In genomic region chr1:66503841-66504470, GRCh38 we compare ENCODE assay signal across 8 cellular contexts.
DNase-seq lines count a peak whose midpoint lies in the region; ATAC-seq and TF ChIP-seq lines count a peak whose summit lies in the region.

No MANE protein-coding gene starts in this region.

- no peak overlapping the region for H3K4me3 Mint-ChIP-seq in nephron progenitor cell

- peak; percentile 32 to 54 for DNase-seq in AML-193 (lab: John Stamatoyannopoulos, UW)
- peak; percentile 23 for DNase-seq in NCI-H187 treated with DMSO at 0.1 percent for 48 hours (lab: John Stamatoyannopoulos, UW)
- DNase-seq in UCSD-AML1 (lab: John Stamatoyannopoulos, UW; ENCODE audit: unreplicated experiment), result peak; percentile 31
- peak; percentile 64 for DNase-seq in fibroblast of gingiva (ENCODE audit: low read depth)
- DNase-seq in nephron progenitor cell, result peak; percentile 49
- DNase-seq in activated gamma-delta T cell (lab: John Stamatoyannopoulos, UW), result no peak

- no peaks in the 10 kb centered on the region for H3K9me3 Mint-ChIP-seq in nephron progenitor cell

- H3K27me3 Mint-ChIP-seq in nephron progenitor cell (ENCODE audit: low read depth, poor library complexity), result no peaks in the 10 kb centered on the region

- TF ChIP-seq POLR2A in GM18505 (IDR thresholded peaks at IDR 0.05; ENCODE audit: borderline replicate concordance, extremely low read depth, insufficient read depth, insufficient read length), result no peak

- H3K36me3 Mint-ChIP-seq in nephron progenitor cell (ENCODE audit: low read depth), result no peaks in the 10 kb centered on the region

- H3K4me1 Mint-ChIP-seq in nephron progenitor cell, result peaks cover 6% of the 10 kb centered on the region

- H3K27ac Mint-ChIP-seq in nephron progenitor cell, result no peak overlapping the region

- ATAC-seq in GM18505 (IDR thresholded peaks at IDR 0.05; ENCODE audit: unreplicated experiment) (peak; percentile 80), HG02970 (IDR thresholded peaks at IDR 0.05; ENCODE audit: low FRiP score, unreplicated experiment) (peak; percentile 80)

- peak; percentile 73 for TF ChIP-seq CTCF in nephron progenitor cell (IDR thresholded peaks at IDR 0.05)
